Comparison of ENCODE assay signal across 19 cellular contexts in the genomic region with DNA sequence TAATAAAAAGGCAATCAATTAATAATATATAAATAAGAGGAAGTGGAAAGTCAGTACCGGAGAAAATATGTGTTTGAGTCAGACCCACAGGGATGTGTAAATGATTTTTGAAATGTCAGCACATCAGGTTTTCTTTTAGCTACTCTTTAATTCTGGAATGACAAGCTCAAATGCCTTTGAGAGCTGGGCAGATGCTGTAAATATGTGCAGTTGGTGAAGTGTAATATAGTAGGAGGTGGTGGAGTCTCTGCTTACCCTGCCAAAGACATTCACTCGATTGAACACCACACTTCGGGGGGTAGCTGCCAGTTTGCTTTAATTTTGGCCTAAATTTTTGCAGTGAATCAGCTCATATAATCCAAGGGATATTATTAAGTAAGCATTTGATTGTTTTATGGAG.
A peak's percentile ranks its signal among the peaks of the same experiment; 100 is the strongest.
DNase-seq lines count a peak whose midpoint lies in the region; ATAC-seq, FAIRE-seq and TF ChIP-seq lines count a peak whose summit lies in the region.
"Had no signal": no experiment of that assay in that cellular context is flagged by ENCODE, and none has a peak within 500 bp of the region (broad histone marks: within the 10 kb centered on the region; RNA-seq: fewer than 3 reads in every experiment).

No MANE protein-coding gene starts in this region.

- ATAC-seq in GM19351 (IDR thresholded peaks at IDR 0.05; ENCODE audit: unreplicated experiment), result no peak
- ATAC-seq: activated naive CD4-positive, alpha-beta T cell treated with anti-CD3 and anti-CD28 coated beads, Interleukin-2, amount 50 U/mL, for 72 hours; T-cell had no signal

- H3K4me3 ChIP-seq in breast epithelium, result no peak overlapping the region
- H3K4me3 ChIP-seq in left ventricle myocardium inferior, result no peak overlapping the region
- H3K4me3 ChIP-seq: hepatocyte, MG63 had no signal

- H3K9me3 Mint-ChIP-seq in MCF 10A (ENCODE audit: unreplicated experiment), result no peaks in the 10 kb centered on the region
- no peaks in the 10 kb centered on the region for H3K9me3 Mint-ChIP-seq in type B pancreatic cell
- H3K9me3 Mint-ChIP-seq: activated naive CD4-positive, alpha-beta T cell treated with anti-CD3 and anti-CD28 coated beads, Interleukin-2, amount 50 U/mL, for 72 hours; T-cell had no signal

- H3K27ac ChIP-seq in breast epithelium (no peak overlapping the region), left ventricle myocardium inferior (replicated peaks) (peak overlapping the region; percentile 66)
- H3K27ac ChIP-seq: hepatocyte had no signal

- no peak for DNase-seq in MCF 10A (ENCODE audit: unreplicated experiment)
- DNase-seq in breast epithelium (ENCODE audit: low spot score in 2 of 2), result no peak
- peak; percentile 49 for DNase-seq in RCC 7860 (ENCODE audit: low spot score)
- no peak for DNase-seq in left ventricle myocardium inferior
- DNase-seq in type B pancreatic cell (ENCODE audit: extremely low spot score, unreplicated experiment), result no peak
- DNase-seq in cerebellar nuclear complex (lab: John Stamatoyannopoulos, UW), result no peak
- no peak for DNase-seq in pons (ENCODE audit: low spot score)
- DNase-seq: activated CD4-positive, alpha-beta T cell treated with anti-CD3 and anti-CD28 coated beads, Interleukin-2, amount 50 U/mL, for 48 hours; Caco-2; effector CD4-positive, alpha-beta T cell; MG63; NCI-H1930; RPMI8226; stimulated activated CD4-positive, alpha-beta T cell treated with anti-CD3 and anti-CD28 coated beads, Interleukin-2, amount 100 ng/mL, for 48 hours; substantia nigra; T-cell had no signal

- no peak for TF ChIP-seq CTCF in MCF 10A (IDR thresholded peaks at IDR 0.05; ENCODE audit: unreplicated experiment)
- no peak for TF ChIP-seq CTCF in breast epithelium (IDR thresholded peaks at IDR 0.05)
- TF ChIP-seq CTCF in left ventricle myocardium inferior (IDR thresholded peaks at IDR 0.05; ENCODE audit: borderline replicate concordance), result no peak
- TF ChIP-seq CTCF in type B pancreatic cell (conservative IDR thresholded peaks at IDR 0.05), result no peak

- H3K36me3 ChIP-seq in breast epithelium (no peaks in the 10 kb centered on the region), left ventricle myocardium inferior (no peaks in the 10 kb centered on the region)
- H3K36me3 ChIP-seq: MG63 had no signal

- peaks cover 21% of the 10 kb centered on the region for H3K4me1 Mint-ChIP-seq in MCF 10A (ENCODE audit: insufficient read depth, unreplicated experiment)
- no peaks in the 10 kb centered on the region for H3K4me1 Mint-ChIP-seq in type B pancreatic cell (ENCODE audit: unreplicated experiment)
- H3K4me1 Mint-ChIP-seq: T-cell had no signal

- H3K36me3 Mint-ChIP-seq in MCF 10A (ENCODE audit: insufficient read depth, unreplicated experiment) (peaks cover 7% of the 10 kb centered on the region), type B pancreatic cell (peaks cover 33% of the 10 kb centered on the region)
- H3K36me3 Mint-ChIP-seq: activated naive CD4-positive, alpha-beta T cell treated with anti-CD3 and anti-CD28 coated beads, Interleukin-2, amount 50 U/mL, for 72 hours; T-cell had no signal

- no TSS peak for BruUV-seq in MCF 10A (replicated peaks; lab: Mats Ljungman, UMichigan)

- H3K27me3 Mint-ChIP-seq in MCF 10A (ENCODE audit: insufficient read depth, unreplicated experiment), result no peaks in the 10 kb centered on the region
- no peaks in the 10 kb centered on the region for H3K27me3 Mint-ChIP-seq in type B pancreatic cell
- H3K27me3 Mint-ChIP-seq: T-cell had no signal

- H3K9me3 ChIP-seq in breast epithelium, result no peaks in the 10 kb centered on the region
- peaks cover 13% of the 10 kb centered on the region for H3K9me3 ChIP-seq in left ventricle myocardium inferior (replicated peaks)
- H3K9me3 ChIP-seq: Caco-2 had no signal

- H3K4me3 Mint-ChIP-seq in MCF 10A (ENCODE audit: unreplicated experiment) (no peak overlapping the region), type B pancreatic cell (no peak overlapping the region)
- H3K4me3 Mint-ChIP-seq: T-cell had no signal

- CTCF ChIA-PET in MCF 10A (lab: Yijun Ruan, JAX), result interaction anchor here (0.6 to 2.2 kb wide), 19 partner anchors 9 to 1469 kb away, joined by 3 to 13 read pairs (median 5); no protein-coding TSS in a partner anchor

- no peaks in the 10 kb centered on the region for H3K27me3 ChIP-seq in breast epithelium
- H3K27me3 ChIP-seq in left ventricle myocardium inferior (ENCODE audit: low read depth), result no peaks in the 10 kb centered on the region
- H3K27me3 ChIP-seq: hepatocyte, MG63 had no signal

- FAIRE-seq in RCC 7860 (lab: Jason Lieb, UNC), result peak; percentile 89

- TF ChIP-seq POLR2A in breast epithelium (IDR thresholded peaks at IDR 0.05), result no peak

- H3K27ac Mint-ChIP-seq in MCF 10A (ENCODE audit: low read depth, unreplicated experiment), result peak overlapping the region; percentile 64
- H3K27ac Mint-ChIP-seq in type B pancreatic cell, result peak overlapping the region; percentile 2
- H3K27ac Mint-ChIP-seq: activated naive CD4-positive, alpha-beta T cell treated with anti-CD3 and anti-CD28 coated beads, Interleukin-2, amount 50 U/mL, for 72 hours; T-cell had no signal

- H3K4me1 ChIP-seq in breast epithelium, result no peaks in the 10 kb centered on the region
- peaks cover 39% of the 10 kb centered on the region for H3K4me1 ChIP-seq in left ventricle myocardium inferior

- intact Hi-C loops in MCF 10A (cut with micrococcal nuclease) (loop anchor here (2.0 kb wide), 1 partner anchor 40 kb away; no protein-coding TSS in a partner anchor), breast epithelium (cut with DNase I; ENCODE audit: low total_unique reads) (no loop called here), left ventricle myocardium inferior (cut with micrococcal nuclease) (no loop called here)

- POLR2A ChIA-PET in MCF 10A (lab: Yijun Ruan, JAX), result interaction anchor here (1.0 kb wide), 1 partner anchor 11 kb away, joined by 3 read pairs; no protein-coding TSS in a partner anchor
